8 cellular contexts compared by ENCODE assay signal in genomic region chr4:158671915-158672806, GRCh38. TPM values are rescaled to one million over a fixed set of nuclear protein-coding genes. Genes with fewer than 3 reads are reported as not detected.
A peak's percentile ranks its signal among the peaks of the same experiment; 100 is the strongest.
DNase-seq lines count a peak whose midpoint lies in the region; ATAC-seq, FAIRE-seq and TF ChIP-seq lines count a peak whose summit lies in the region.

ETFDH (plus strand) TSS chr4:158672296; CDS start chr4:158672457, 161 bp downstream.

- H3K9ac ChIP-seq in adipocyte (ENCODE audit: low read length), result peak within 1 kb of the TSS; percentile 95

- TF ChIP-seq CTCF in GM12875 (IDR thresholded peaks at IDR 0.05; ENCODE audit: borderline replicate concordance, insufficient read depth, low read depth, low read length), result peak; percentile 71
- peak; percentile 41 to 53 (median 46) for TF ChIP-seq CTCF in pancreas (IDR thresholded peaks at IDR 0.05)
- TF ChIP-seq CTCF in tibial artery (IDR thresholded peaks at IDR 0.05), result peak; percentile 56 to 66

- H3K27ac ChIP-seq in pancreas, result peak within 1 kb of the TSS; percentile 92 to 98 (median 96)
- H3K27ac ChIP-seq in tibial artery, result peak within 1 kb of the TSS; percentile 94 to 96

- peak; percentile 94 for FAIRE-seq in pancreas (lab: Jason Lieb, UNC)

- H3K27me3 ChIP-seq in adipocyte (replicated peaks; ENCODE audit: control insufficient read depth, insufficient read depth, low read length) (no peaks in the 10 kb centered on the region), pancreas (no peaks in the 10 kb centered on the region), tibial artery (no peaks in the 10 kb centered on the region)

- ATAC-seq in HG02798 (IDR thresholded peaks at IDR 0.05; ENCODE audit: poor library complexity, unreplicated experiment) (peak; percentile 88), Right ventricle myocardium superior (ENCODE audit: poor library complexity) (peak; percentile 93), pancreas (peak; percentile 88 to 95 (median 90))

- H3K9me3 ChIP-seq in adipocyte (ENCODE audit: control insufficient read depth, low read length), result no peaks in the 10 kb centered on the region
- no peaks in the 10 kb centered on the region for H3K9me3 ChIP-seq in pancreas
- H3K9me3 ChIP-seq in tibial artery, result no peaks in the 10 kb centered on the region

- 0% methylated on average over 59 to 60 of the region's 60 CpGs for WGBS in pancreas, 2 donors

- DNase-seq in NCI-H1417 treated with DMSO at 0.1 percent for 48 hours (lab: John Stamatoyannopoulos, UW), result peak; percentile 94
- peak; percentile 98 for DNase-seq in T follicular helper cell (ENCODE audit: low read depth)
- DNase-seq in adipocyte (ENCODE audit: low read depth), result peak; percentile 100
- DNase-seq in Right ventricle myocardium superior, result peak; percentile 99
- DNase-seq in pancreas, result peak; percentile 98 to 100 (median 99)
- peak; percentile 100 for DNase-seq in tibial artery

- intact Hi-C loops in Right ventricle myocardium superior (cut with DNase I) (no loop called here), pancreas (cut with DNase I) (no loop called here), tibial artery (cut with DNase I; ENCODE audit: low total_unique reads) (loop anchor here (2.0 kb wide), 1 partner anchor 51 kb away; the partner anchor contains the start of gene PPID)

- H3K4me3 ChIP-seq in GM12875 (ENCODE audit: low read depth, low read length) (peak within 1 kb of the TSS; percentile 78), adipocyte (ENCODE audit: low read length) (peak within 1 kb of the TSS; percentile 95), pancreas (peak within 1 kb of the TSS; percentile 65 to 92 (median 73)), tibial artery (peak within 1 kb of the TSS; percentile 75 to 82)

- H3K4me1 ChIP-seq in adipocyte (ENCODE audit: control insufficient read depth, insufficient read depth, low read length) (peaks cover 11% of the 10 kb centered on the region), pancreas (peaks cover 0 to 9% (median 0%) of the 10 kb centered on the region in 3 donors), tibial artery (peaks cover 0 to 20% (median 14%) of the 10 kb centered on the region in 4 donors)

- H3K36me3 ChIP-seq in adipocyte (ENCODE audit: control insufficient read depth, insufficient read depth, low read length, severe bottlenecking), result no peaks in the 10 kb centered on the region
- H3K36me3 ChIP-seq in pancreas, result no peaks in the 10 kb centered on the region
- H3K36me3 ChIP-seq in tibial artery, result no peaks in the 10 kb centered on the region

RNA-seq across cellular contexts. Expression of gene ETFDH, which starts in this region (rescaled TPM):
- total RNA-seq in Right ventricle myocardium superior (389 TPM), pancreas (10 to 100 TPM; 11.6 to 21.1 (median 13.5) TPM)
- polyA plus RNA-seq in pancreas, result 10 to 100 TPM; 14.7 to 33.3 TPM

Comparison
In these comparisons a context has a peak if more than half of its experiments do, and no peak if none do; other contexts are left out.
1. Peak in every context shown above with its lines: DNase-seq, ATAC-seq, H3K4me3 ChIP-seq and H3K27ac ChIP-seq.
2. RNA of gene ETFDH (total RNA-seq): 389 TPM in Right ventricle myocardium superior (single experiment); 11.6 to 21.1 TPM in pancreas; every median in the first group is over 10 times any median in the second.